In genomic region chr15:96521386-96521785, GRCh38 we compare ENCODE assay signal across 19 cellular contexts.
"Had no signal": no experiment of that assay in that cellular context is flagged by ENCODE, and none has a peak within 500 bp of the region (broad histone marks: within the 10 kb centered on the region; RNA-seq: fewer than 3 reads in every experiment).

No MANE protein-coding gene starts in this region.

- ATAC-seq: psoas muscle; right cardiac atrium; right lobe of liver; stimulated activated effector memory CD8-positive, alpha-beta T cell treated with anti-CD3 and anti-CD28 coated beads, Interleukin-12 subunit alpha, Interleukin-12 subunit beta, amount 100 ng/mL, for 72 hours; stimulated activated naive B cell treated with anti-CD40 and anti-IgM and Interleukin-4, amounts not matched to agents 10 μg/mL and 1 μg/mL and 100 μg/mL, for 72 hours had no signal

- DNase-seq: occipital lobe; ovary; posterior cingulate gyrus; psoas muscle; right cardiac atrium; right lobe of liver; sigmoid colon; small intestine; stimulated activated CD4-positive, alpha-beta T cell treated with anti-CD3 and anti-CD28 coated beads, Interleukin-15, amount 100 ng/mL, for 24 hours; stimulated activated CD4-positive, alpha-beta T cell treated with anti-CD3 and anti-CD28 coated beads, Interleukin-2, amount 100 ng/mL, for 24 hours; stimulated activated CD4-positive, alpha-beta T cell treated with anti-CD3 and anti-CD28 coated beads, Interleukin-2, amount 100 ng/mL, for 48 hours; stimulated activated CD4-positive, alpha-beta T cell treated with anti-CD3 and anti-CD28 coated beads, Interleukin-4, amount 100 ng/mL, for 24 hours; stimulated activated naive B cell treated with anti-CD40 and anti-IgM and Interleukin-4, amounts not matched to agents 10 μg/mL and 1 μg/mL and 100 μg/mL, for 72 hours; stimulated activated naive CD4-positive, alpha-beta T cell treated with Interleukin-2 at 50 U/mL for 16 hours; stomach; thyroid gland; trophoblast cell; upper lobe of left lung had no signal
